ENCODE assay signal across 8 cellular contexts in the genomic region with DNA sequence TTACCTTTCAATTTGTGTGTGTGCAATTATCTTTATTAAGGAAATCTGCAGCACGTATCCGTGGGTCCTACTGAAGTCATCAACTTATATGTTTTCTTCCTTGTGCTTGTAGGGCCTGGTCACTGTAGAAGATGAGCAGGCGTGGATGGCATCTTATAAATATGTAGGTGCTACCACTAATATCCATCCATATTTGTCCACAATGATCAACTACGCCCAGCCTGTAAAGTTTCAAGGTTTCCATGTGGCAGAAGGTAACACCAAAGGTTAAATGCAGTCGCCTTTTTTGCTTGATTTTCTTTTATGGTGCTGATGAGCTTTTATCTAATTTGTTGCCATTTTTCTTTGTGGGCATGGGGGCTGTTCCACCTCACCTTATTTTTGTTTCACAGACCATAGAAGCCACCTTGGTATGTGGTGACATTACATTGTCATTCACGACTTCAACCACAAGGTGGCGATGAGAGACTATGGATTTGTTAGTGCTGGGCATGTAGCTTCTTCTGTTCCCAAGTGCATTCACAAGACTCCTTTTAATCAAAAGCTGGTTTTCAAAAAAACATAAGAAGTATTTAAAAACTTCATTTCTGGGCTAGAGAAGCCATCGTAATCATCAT.
DNase-seq lines count a peak whose midpoint lies in the region; ATAC-seq, FAIRE-seq and TF ChIP-seq lines count a peak whose summit lies in the region.

No MANE protein-coding gene starts in this region.

- intact Hi-C loops in right lobe of liver (cut with DNase I) = no loop called here

- peak; percentile 94 to 97 for ATAC-seq in A549
- peak; percentile 55 for ATAC-seq in HG02610 (IDR thresholded peaks at IDR 0.05; ENCODE audit: unreplicated experiment)
- peak; percentile 80 to 85 (median 84) for ATAC-seq in right lobe of liver

- DNase-seq in A549 (ENCODE audit: low read depth in 1 of 2, low spot score in 1 of 2) (peak; percentile 71 to 77), GM12864 (ENCODE audit: low read depth) (no peak), NCI-H1417 (lab: John Stamatoyannopoulos, UW) (peak; percentile 60 to 88 (median 85)), T1000 (lab: John Stamatoyannopoulos, UW) (peak; percentile 23), dedifferentiated amniotic fluid mesenchymal stem cell (ENCODE audit: extremely low spot score) (peak; percentile 79), right lobe of liver (no peak)
- DNase-seq in stimulated activated CD8-positive, alpha-beta memory T cell treated with anti-CD3 and anti-CD28 coated beads, Interleukin-4, amount 100 ng/mL, for 48 hours = peak; percentile 72

- peak; percentile 99 for FAIRE-seq in A549 (lab: Jason Lieb, UNC)

- no peaks in the 10 kb centered on the region for H3K36me3 ChIP-seq in right lobe of liver

- H3K27ac ChIP-seq in A549 = no peak overlapping the region
- no peak overlapping the region for H3K27ac ChIP-seq in right lobe of liver

- 38% methylated on average over 8 of the region's 8 CpGs for WGBS in A549 (ENCODE audit: missing lambda C conversion rate)
- WGBS in right lobe of liver (ENCODE audit: insufficient coverage, low coverage, low lambda C conversion rate, missing lambda C conversion rate) = 35% methylated on average over 8 of the region's 8 CpGs

- POLR2A ChIA-PET in A549 (lab: Yijun Ruan, JAX) = interaction anchor here (1.5 kb wide), 1 partner anchor 202 kb away, joined by 16 read pairs; no protein-coding TSS in a partner anchor

- no peak overlapping the region for H3K4me2 ChIP-seq in A549

- H3K4me1 ChIP-seq in A549 (peaks cover 16% of the 10 kb centered on the region; the same call in 2 of the 3 replicates), right lobe of liver (no peaks in the 10 kb centered on the region)

- CTCF ChIA-PET in A549 (lab: Yijun Ruan, JAX) = interaction anchor here (0.6 to 11.9 kb wide), 98 partner anchors 11 to 1860 kb away, joined by 3 to 385 read pairs (median 4); no protein-coding TSS in a partner anchor

- H3K4me3 ChIP-seq in A549 (no peak overlapping the region), GM12864 (ENCODE audit: low read depth, low read length) (no peak overlapping the region), right lobe of liver (no peak overlapping the region)

- TF ChIP-seq RAD21 in A549 (conservative IDR thresholded peaks at IDR 0.05 in 1 of 2, IDR thresholded peaks at IDR 0.05 in 1 of 2) = peak; percentile 95 to 97

- TF ChIP-seq CTCF in A549 (IDR thresholded peaks at IDR 0.05) (peak; percentile 97), GM12864 (IDR thresholded peaks at IDR 0.05; ENCODE audit: low read depth, low read length, missing control alignments) (peak; percentile 80), right lobe of liver (IDR thresholded peaks at IDR 0.05) (peak; percentile 73 to 82 (median 76))

- TF ChIP-seq POLR2A in A549 (IDR thresholded peaks at IDR 0.05; ENCODE audit: low read length) (no peak), right lobe of liver (IDR thresholded peaks at IDR 0.05) (no peak)

- no peak for TF ChIP-seq EP300 in A549 (IDR thresholded peaks at IDR 0.05)

- H3K9me3 ChIP-seq in A549 = no peaks in the 10 kb centered on the region
- no peaks in the 10 kb centered on the region for H3K9me3 ChIP-seq in right lobe of liver

- no peaks in the 10 kb centered on the region for H3K27me3 ChIP-seq in right lobe of liver

TF ChIP-seq in A549, 52 proteins besides CTCF, POLR2A, EP300 and RAD21:
- TF ChIP-seq SMC3 (IDR thresholded peaks at IDR 0.05) (peak; percentile 94), BHLHE40 (IDR thresholded peaks at IDR 0.05; ENCODE audit: low read depth, low read length) (no peak)

Comparison
In these comparisons a context has a peak if more than half of its experiments do, and no peak if none do; other contexts are left out.
1. DNase-seq: peak in A549 (2 of 2), NCI-H1417 (3 of 3), T1000 (single experiment), dedifferentiated amniotic fluid mesenchymal stem cell (single experiment) and stimulated activated CD8-positive, alpha-beta memory T cell treated with anti-CD3 and anti-CD28 coated beads, Interleukin-4, amount 100 ng/mL, for 48 hours (single experiment); none in GM12864 (single experiment) and right lobe of liver (0 of 3).
2. Peak in every context shown above with its lines, with median percentiles within 50 percentile points of each other: ATAC-seq and CTCF ChIP-seq.